1 cellular context compared by ENCODE assay signal in the genomic region with DNA sequence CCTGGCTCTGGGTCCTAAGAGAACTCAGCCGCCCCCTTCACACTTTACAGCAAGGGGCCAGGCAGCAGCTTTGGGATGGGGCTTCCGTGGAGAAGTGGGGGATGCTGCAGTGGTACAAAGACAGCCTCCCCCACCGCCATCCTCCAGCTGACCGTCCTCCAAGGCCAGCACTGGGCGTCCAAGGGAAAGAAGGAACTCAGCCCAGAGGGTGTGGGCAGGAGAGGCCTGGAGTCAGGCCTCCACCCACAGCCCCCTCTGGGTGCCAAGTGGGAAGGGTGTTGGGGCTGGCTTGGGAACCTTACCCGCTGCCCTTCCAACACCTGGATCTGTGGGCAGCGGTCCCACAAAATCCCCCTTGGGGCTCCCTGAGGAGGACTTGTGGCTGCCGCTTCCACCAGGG.
TF ChIP-seq lines count a peak whose summit lies in the region.

No MANE protein-coding gene starts in this region.

TF ChIP-seq in HepG2, 621 proteins besides CTCF, POLR2A, EP300 and RAD21:
- no peak for TF ChIP-seq ZKSCAN1 (IDR thresholded peaks at IDR 0.05; ENCODE audit: low read length)
- TF ChIP-seq, protein P1, sequence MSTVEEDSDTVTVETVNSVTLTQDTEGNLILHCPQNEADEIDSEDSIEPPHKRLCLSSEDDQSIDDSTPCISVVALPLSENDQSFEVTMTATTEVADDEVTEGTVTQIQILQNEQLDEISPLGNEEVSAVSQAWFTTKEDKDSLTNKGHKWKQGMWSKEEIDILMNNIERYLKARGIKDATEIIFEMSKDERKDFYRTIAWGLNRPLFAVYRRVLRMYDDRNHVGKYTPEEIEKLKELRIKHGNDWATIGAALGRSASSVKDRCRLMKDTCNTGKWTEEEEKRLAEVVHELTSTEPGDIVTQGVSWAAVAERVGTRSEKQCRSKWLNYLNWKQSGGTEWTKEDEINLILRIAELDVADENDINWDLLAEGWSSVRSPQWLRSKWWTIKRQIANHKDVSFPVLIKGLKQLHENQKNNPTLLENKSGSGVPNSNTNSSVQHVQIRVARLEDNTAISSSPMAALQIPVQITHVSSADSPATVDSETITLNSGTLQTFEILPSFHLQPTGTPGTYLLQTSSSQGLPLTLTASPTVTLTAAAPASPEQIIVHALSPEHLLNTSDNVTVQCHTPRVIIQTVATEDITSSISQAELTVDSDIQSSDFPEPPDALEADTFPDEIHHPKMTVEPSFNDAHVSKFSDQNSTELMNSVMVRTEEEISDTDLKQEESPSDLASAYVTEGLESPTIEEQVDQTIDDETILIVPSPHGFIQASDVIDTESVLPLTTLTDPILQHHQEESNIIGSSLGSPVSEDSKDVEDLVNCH (CRISPR knock-in tag; IDR thresholded peaks at IDR 0.05) = no peak
- TF ChIP-seq ZNF768 (CRISPR knock-in tag; IDR thresholded peaks at IDR 0.05) = peak; percentile 33; the same call in 1 of the 2 replicates
